In genomic region chr13:84651288-84651687, GRCh38 we compare ENCODE assay signal across 13 cellular contexts.
A peak's percentile ranks its signal among the peaks of the same experiment; 100 is the strongest.
DNase-seq lines count a peak whose midpoint lies in the region; ATAC-seq, FAIRE-seq and TF ChIP-seq lines count a peak whose summit lies in the region.
"Had no signal": no experiment of that assay in that cellular context is flagged by ENCODE, and none has a peak within 500 bp of the region (broad histone marks: within the 10 kb centered on the region; RNA-seq: fewer than 3 reads in every experiment).

No MANE protein-coding gene starts in this region.

- 34% methylated on average over 5 of the region's 5 CpGs for WGBS in SK-N-SH (ENCODE audit: low lambda C conversion rate)
- 50 to 69% (median 53%) methylated on average over 5 of the region's 5 CpGs for WGBS in small intestine, 3 donors

- H3F3A ChIP-seq in SK-N-SH (replicated peaks; ENCODE audit: insufficient read depth): no peaks in the 10 kb centered on the region

- no peaks in the 10 kb centered on the region for H3K79me2 ChIP-seq in SK-N-SH (ENCODE audit: insufficient read depth)

- H3K4me3 ChIP-seq in right atrium auricular region (no peak overlapping the region), SK-N-SH (ENCODE audit: low read depth in 2 of 2, low read length in 1 of 2) (no peak overlapping the region), small intestine (ENCODE audit: low read depth in 1 of 2, low read length in 2 of 2) (no peak overlapping the region), HAP-1 (no peak overlapping the region)
- H3K4me3 ChIP-seq: gastroesophageal sphincter had no signal

- no peaks in the 10 kb centered on the region for H4K20me1 ChIP-seq in SK-N-SH (ENCODE audit: insufficient read depth)

- H3K27ac Mint-ChIP-seq in activated naive CD4-positive, alpha-beta T cell treated with anti-CD3 and anti-CD28 coated beads, Interleukin-2, amount 50 U/mL, for 72 hours: no peak overlapping the region
- H3K27ac Mint-ChIP-seq: T-helper 1 cell treated with Interleukin-12 subunit alpha and Interleukin-12 subunit beta and Interleukin-4 antibody, amounts not matched to agents 30 μg/mL and 1 μg/mL, for 36 hours had no signal

- peaks cover 0 to 9% of the 10 kb centered on the region in 2 donors for H3K9me3 Mint-ChIP-seq in activated naive CD4-positive, alpha-beta T cell treated with anti-CD3 and anti-CD28 coated beads, Interleukin-2, amount 50 U/mL, for 72 hours
- H3K9me3 Mint-ChIP-seq: T-helper 1 cell treated with Interleukin-12 subunit alpha and Interleukin-12 subunit beta and Interleukin-4 antibody, amounts not matched to agents 30 μg/mL and 1 μg/mL, for 36 hours had no signal

- no peak overlapping the region for H3K9ac ChIP-seq in SK-N-SH

- H3K27me3 ChIP-seq in right atrium auricular region: no peaks in the 10 kb centered on the region
- H3K27me3 ChIP-seq in SK-N-SH (ENCODE audit: insufficient read depth): no peaks in the 10 kb centered on the region
- no peaks in the 10 kb centered on the region for H3K27me3 ChIP-seq in small intestine (ENCODE audit: control insufficient read depth in 2 of 2, insufficient read depth in 2 of 2, low read length in 2 of 2)
- no peaks in the 10 kb centered on the region for H3K27me3 ChIP-seq in HAP-1 (ENCODE audit: low read depth)
- H3K27me3 ChIP-seq: gastroesophageal sphincter had no signal

- H3K9me3 ChIP-seq in right atrium auricular region (no peaks in the 10 kb centered on the region), SK-N-SH (no peaks in the 10 kb centered on the region), small intestine (ENCODE audit: control insufficient read depth, low read depth) (no peaks in the 10 kb centered on the region), HAP-1 (no peaks in the 10 kb centered on the region; the same call in 1 of the 2 replicates)
- H3K9me3 ChIP-seq: gastroesophageal sphincter had no signal

- H3K9me2 ChIP-seq in SK-N-SH: no peaks in the 10 kb centered on the region

- in situ Hi-C loops in HAP-1 (cut with MboI; ENCODE audit: low sequenced_read_pairs): no loop called here

- intact Hi-C loops in left cardiac atrium (cut with DNase I): no loop called here

- H3K36me3 Mint-ChIP-seq in activated naive CD4-positive, alpha-beta T cell treated with anti-CD3 and anti-CD28 coated beads, Interleukin-2, amount 50 U/mL, for 72 hours: no peaks in the 10 kb centered on the region

- TF ChIP-seq CTCF in right atrium auricular region (IDR thresholded peaks at IDR 0.05): no peak
- TF ChIP-seq CTCF in SK-N-SH (IDR thresholded peaks at IDR 0.05): no peak

- H3K36me3 ChIP-seq in right atrium auricular region (no peaks in the 10 kb centered on the region), SK-N-SH (replicated peaks in 1 of 2; ENCODE audit: control insufficient read depth in 1 of 2, insufficient read depth in 2 of 2, low read length in 1 of 2) (no peaks in the 10 kb centered on the region), small intestine (ENCODE audit: control insufficient read depth in 2 of 2, insufficient read depth in 2 of 2, low read length in 2 of 2) (no peaks in the 10 kb centered on the region), HAP-1 (replicated peaks) (no peaks in the 10 kb centered on the region)
- H3K36me3 ChIP-seq: gastroesophageal sphincter had no signal

- DNase-seq in left cardiac atrium: peak; percentile 26
- no peak for DNase-seq in right atrium auricular region (ENCODE audit: low spot score)
- DNase-seq in SK-N-SH: no peak
- DNase-seq in fibroblast of peridontal ligament (ENCODE audit: extremely low read depth): peak; percentile 71
- DNase-seq in small intestine: peak; percentile 6
- no peak for DNase-seq in activated naive CD4-positive, alpha-beta T cell treated with anti-CD3 and anti-CD28 coated beads, Interleukin-2, amount 50 U/mL, for 72 hours (ENCODE audit: low spot score in 2 of 2)
- DNase-seq in HAP-1 (ENCODE audit: low spot score in 2 of 2): no peak
- DNase-seq in activated CD8-positive, alpha-beta memory T cell treated with anti-CD3 and anti-CD28 coated beads for 24 hours: no peak
- DNase-seq: activated CD4-positive, alpha-beta T cell treated with anti-CD3 and anti-CD28 coated beads, Interleukin-2, amount 50 U/mL, for 1 hour; activated gamma-delta T cell; left colon had no signal

- H3K27ac ChIP-seq in right atrium auricular region: peak overlapping the region in 1 of 2 donors; percentile 71
- H3K27ac ChIP-seq in SK-N-SH (ENCODE audit: low read depth in 2 of 2, low read length in 1 of 2): no peak overlapping the region
- no peak overlapping the region for H3K27ac ChIP-seq in small intestine (ENCODE audit: low read depth in 1 of 2, low read length in 1 of 2)
- H3K27ac ChIP-seq: gastroesophageal sphincter had no signal

- no peak for TF ChIP-seq EP300 in SK-N-SH (IDR thresholded peaks at IDR 0.05; ENCODE audit: borderline replicate concordance in 1 of 2, low read depth in 1 of 2, low read length in 1 of 2)

- CTCF ChIA-PET in SK-N-SH (lab: Yijun Ruan, JAX): no interaction called here

- TF ChIP-seq RAD21 in SK-N-SH (IDR thresholded peaks at IDR 0.05; ENCODE audit: low read length): no peak

- H3K4me2 ChIP-seq in SK-N-SH: no peak overlapping the region

- POLR2A ChIA-PET in SK-N-SH (lab: Yijun Ruan, JAX): no interaction called here

- FAIRE-seq in small intestine (lab: Jason Lieb, UNC): no peak

- ATAC-seq in left cardiac atrium: peak; percentile 20 to 86
- no peak for ATAC-seq in activated naive CD4-positive, alpha-beta T cell treated with anti-CD3 and anti-CD28 coated beads, Interleukin-2, amount 50 U/mL, for 72 hours
- ATAC-seq: gastroesophageal sphincter, left colon had no signal

- no peak overlapping the region for H2AFZ ChIP-seq in SK-N-SH (ENCODE audit: low read depth)

- H3K4me1 ChIP-seq in right atrium auricular region (no peaks in the 10 kb centered on the region), SK-N-SH (ENCODE audit: control insufficient read depth in 1 of 2, insufficient read depth in 2 of 2, low read depth in 1 of 2, low read length in 1 of 2) (peaks cover 0 to 3% of the 10 kb centered on the region in 2 experiments; a peak in 1 of 4 replicates), small intestine (ENCODE audit: control insufficient read depth in 2 of 2, insufficient read depth in 1 of 2, low read depth in 1 of 2, low read length in 1 of 2) (no peaks in the 10 kb centered on the region), HAP-1 (no peaks in the 10 kb centered on the region)
- H3K4me1 ChIP-seq: gastroesophageal sphincter had no signal

TF ChIP-seq in SK-N-SH, 30 proteins besides CTCF, POLR2A, EP300 and RAD21 (continues in another document):
- no peak for TF ChIP-seq IRF3 (IDR thresholded peaks at IDR 0.05; ENCODE audit: low read depth, low read length)
- no peak for TF ChIP-seq MAX (IDR thresholded peaks at IDR 0.05; ENCODE audit: low read depth)
- no peak for TF ChIP-seq RFX5 (IDR thresholded peaks at IDR 0.05; ENCODE audit: low read length)
- no peak for TF ChIP-seq ZBTB33 (IDR thresholded peaks at IDR 0.05; ENCODE audit: borderline replicate concordance, low read depth)
- peak; percentile 41; the same call in 1 of the 2 replicates for TF ChIP-seq TCF12 (IDR thresholded peaks at IDR 0.05)
- no peak for TF ChIP-seq POLR2AphosphoS5 (IDR thresholded peaks at IDR 0.05; ENCODE audit: low read depth, low read length)
- TF ChIP-seq RXRA (IDR thresholded peaks at IDR 0.05; ENCODE audit: borderline replicate concordance, low read depth): no peak
- TF ChIP-seq GATA2 (CRISPR knock-in tag; IDR thresholded peaks at IDR 0.05): no peak
- no peak for TF ChIP-seq FOXJ3 (CRISPR knock-in tag; IDR thresholded peaks at IDR 0.05)
- peak; percentile 25; the same call in 1 of the 2 replicates for TF ChIP-seq FOSL2 (IDR thresholded peaks at IDR 0.05; ENCODE audit: borderline replicate concordance, low read depth)
- TF ChIP-seq SIN3A (IDR thresholded peaks at IDR 0.05; ENCODE audit: borderline replicate concordance, low read depth, low read length): no peak
- TF ChIP-seq MXI1 (IDR thresholded peaks at IDR 0.05; ENCODE audit: low read depth, low read length): no peak
- TF ChIP-seq MEF2A (IDR thresholded peaks at IDR 0.05; ENCODE audit: borderline replicate concordance, low read depth): no peak
- TF ChIP-seq GABPA (IDR thresholded peaks at IDR 0.05; ENCODE audit: low read depth): no peak

Comparison
In these comparisons a context has a peak if more than half of its experiments do, and no peak if none do; other contexts are left out.
1. DNase-seq: peak in left cardiac atrium (single experiment), fibroblast of peridontal ligament (single experiment) and small intestine (single experiment); none in right atrium auricular region (single experiment), SK-N-SH (single experiment), activated naive CD4-positive, alpha-beta T cell treated with anti-CD3 and anti-CD28 coated beads, Interleukin-2, amount 50 U/mL, for 72 hours (0 of 2), HAP-1 (0 of 2) and activated CD8-positive, alpha-beta memory T cell treated with anti-CD3 and anti-CD28 coated beads for 24 hours (single experiment).
2. ATAC-seq: peak in left cardiac atrium (2 of 2); none in activated naive CD4-positive, alpha-beta T cell treated with anti-CD3 and anti-CD28 coated beads, Interleukin-2, amount 50 U/mL, for 72 hours (0 of 2).